ENCODE assay signal across 17 cellular contexts in the genomic region with DNA sequence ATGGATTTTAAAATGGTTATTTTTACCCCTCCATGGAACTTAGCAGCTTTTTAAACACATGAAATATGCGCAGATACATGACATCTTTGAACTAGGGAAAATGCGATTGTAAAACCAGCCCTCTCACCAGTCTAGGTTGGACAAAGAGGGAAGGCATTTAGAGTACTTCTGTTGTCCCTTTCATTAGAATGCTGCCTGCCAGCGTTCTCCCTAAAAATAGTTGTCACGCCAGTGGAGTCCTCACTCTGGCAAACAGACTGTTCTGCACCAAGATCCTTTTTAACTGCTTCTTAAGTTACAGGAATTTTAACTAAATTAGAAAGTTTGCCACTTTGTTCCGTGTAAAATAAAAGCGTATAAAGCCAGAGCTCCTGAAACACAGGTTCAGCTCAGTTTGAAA.
DNase-seq lines count a peak whose midpoint lies in the region; ATAC-seq and TF ChIP-seq lines count a peak whose summit lies in the region.
"Had no signal": no experiment of that assay in that cellular context is flagged by ENCODE, and none has a peak within 500 bp of the region (broad histone marks: within the 10 kb centered on the region; RNA-seq: fewer than 3 reads in every experiment).

No MANE protein-coding gene starts in this region.

- no peak for DNase-seq in neural progenitor cell (ENCODE audit: low spot score)
- no peak for DNase-seq in mucosa of gallbladder (ENCODE audit: low spot score)
- DNase-seq in activated gamma-delta T cell (lab: John Stamatoyannopoulos, UW) = no peak
- DNase-seq: ACHN; AML-193; CD4-positive, alpha-beta memory T cell; NCI-H1105; NCI-H187; NCI-H69; NK-92 treated with Interleukin-12 subunit alpha and Interleukin-12 subunit beta, amount 100 ng/mL, for 24 hours; RPMI8226; SJCRH30 had no signal

- H3K27me3 Mint-ChIP-seq in neural progenitor cell (ENCODE audit: insufficient read depth, low read depth) = no peaks in the 10 kb centered on the region

- peak overlapping the region; percentile 4 to 85 (median 67); a peak in 20 of 22 replicates for H3K27ac ChIP-seq in BLaER1 treated with 17β-estradiol and CSF1 and Interleukin-3, amounts not matched to agents 10 nM and 100 nM
- peak overlapping the region; percentile 55 for H3K27ac ChIP-seq in cingulate gyrus (ENCODE audit: low read depth, low read length)
- no peak overlapping the region for H3K27ac ChIP-seq in neural progenitor cell
- no peak overlapping the region for H3K27ac ChIP-seq in skeletal muscle tissue (ENCODE audit: low read depth, low read length)
- H3K27ac ChIP-seq: SJCRH30 had no signal

- H3F3A ChIP-seq in neural progenitor cell (ENCODE audit: low read depth) = no peaks in the 10 kb centered on the region

- H3K9me3 Mint-ChIP-seq in neural progenitor cell = no peaks in the 10 kb centered on the region

- peaks cover 0 to 9% (median 0%) of the 10 kb centered on the region in 11 experiments; a peak in 5 of 22 replicates for H3K9me3 ChIP-seq in BLaER1 treated with 17β-estradiol and CSF1 and Interleukin-3, amounts not matched to agents 10 nM and 100 nM (replicated peaks in 1 of 11)
- H3K9me3 ChIP-seq in neural progenitor cell (ENCODE audit: low read depth) (no peaks in the 10 kb centered on the region), skeletal muscle tissue (ENCODE audit: control insufficient read depth in 3 of 3, low read length in 3 of 3) (no peaks in the 10 kb centered on the region)
- H3K9me3 ChIP-seq: SJCRH30 had no signal

- H3K36me3 ChIP-seq in BLaER1 treated with 17β-estradiol and CSF1 and Interleukin-3, amounts not matched to agents 10 nM and 100 nM = no peaks in the 10 kb centered on the region
- no peaks in the 10 kb centered on the region for H3K36me3 ChIP-seq in neural progenitor cell
- no peaks in the 10 kb centered on the region for H3K36me3 ChIP-seq in skeletal muscle tissue (ENCODE audit: control insufficient read depth in 3 of 3, insufficient read depth in 3 of 3, low read length in 3 of 3)
- H3K36me3 ChIP-seq: HAP-1, SJCRH30 had no signal

- H3K4me3 ChIP-seq in BLaER1 treated with 17β-estradiol and CSF1 and Interleukin-3, amounts not matched to agents 10 nM and 100 nM = peak overlapping the region in 6 of 10 experiments; percentile 0 to 31 (median 16); a peak in 6 of 20 replicates
- no peak overlapping the region for H3K4me3 ChIP-seq in neural progenitor cell
- H3K4me3 ChIP-seq in skeletal muscle tissue (ENCODE audit: low read length in 3 of 3) = peak overlapping the region in 2 of 3 donors; percentile 8 to 20
- H3K4me3 ChIP-seq: HAP-1, SJCRH30 had no signal

- H3K27ac Mint-ChIP-seq in neural progenitor cell = no peak overlapping the region
- H3K27ac Mint-ChIP-seq: CD4-positive, alpha-beta memory T cell had no signal

- ATAC-seq in GM21390 (IDR thresholded peaks at IDR 0.05; ENCODE audit: unreplicated experiment) = no peak

- H3K4me1 Mint-ChIP-seq in neural progenitor cell = peaks cover 8% of the 10 kb centered on the region
- H3K4me1 Mint-ChIP-seq: CD4-positive, alpha-beta memory T cell had no signal

- no peak overlapping the region for H3K4me3 Mint-ChIP-seq in neural progenitor cell
- H3K4me3 Mint-ChIP-seq: CD4-positive, alpha-beta memory T cell had no signal

- H3K79me2 ChIP-seq in neural progenitor cell (ENCODE audit: low read depth) = no peaks in the 10 kb centered on the region

- H2AFZ ChIP-seq in neural progenitor cell (replicated peaks) = peak overlapping the region; percentile 93

- peak overlapping the region; percentile 58 to 81 (median 71) for H3K4me2 ChIP-seq in BLaER1 treated with 17β-estradiol and CSF1 and Interleukin-3, amounts not matched to agents 10 nM and 100 nM
- H3K4me2 ChIP-seq in neural progenitor cell = no peak overlapping the region

- H3K9ac ChIP-seq in BLaER1 treated with 17β-estradiol and CSF1 and Interleukin-3, amounts not matched to agents 10 nM and 100 nM = peak overlapping the region in 10 of 11 experiments; percentile 21 to 66 (median 54); a peak in 15 of 22 replicates
- H3K9ac ChIP-seq in neural progenitor cell = no peak overlapping the region
- H3K9ac ChIP-seq in skeletal muscle tissue (ENCODE audit: low read depth in 1 of 3, low read length in 3 of 3) = peak overlapping the region in 1 of 3 donors; percentile 1

- H3K36me3 Mint-ChIP-seq in neural progenitor cell = no peaks in the 10 kb centered on the region
- H3K36me3 Mint-ChIP-seq: CD4-positive, alpha-beta memory T cell had no signal

- peaks cover 19 to 40% (median 30%) of the 10 kb centered on the region in 10 experiments for H3K4me1 ChIP-seq in BLaER1 treated with 17β-estradiol and CSF1 and Interleukin-3, amounts not matched to agents 10 nM and 100 nM
- H3K4me1 ChIP-seq in neural progenitor cell (peaks cover 11% of the 10 kb centered on the region), skeletal muscle tissue (ENCODE audit: control insufficient read depth in 3 of 3, insufficient read depth in 3 of 3, low read length in 3 of 3) (peaks cover 2 to 17% (median 9%) of the 10 kb centered on the region in 3 donors)
- H3K4me1 ChIP-seq: HAP-1, SJCRH30 had no signal

- no peaks in the 10 kb centered on the region for H3K27me3 ChIP-seq in BLaER1 treated with 17β-estradiol and CSF1 and Interleukin-3, amounts not matched to agents 10 nM and 100 nM
- H3K27me3 ChIP-seq in neural progenitor cell (no peaks in the 10 kb centered on the region), skeletal muscle tissue (ENCODE audit: control insufficient read depth in 3 of 3, insufficient read depth in 3 of 3, low read length in 3 of 3) (no peaks in the 10 kb centered on the region)
- H3K27me3 ChIP-seq: SJCRH30 had no signal

- H4K20me1 ChIP-seq in BLaER1 treated with 17β-estradiol and CSF1 and Interleukin-3, amounts not matched to agents 10 nM and 100 nM = no peaks in the 10 kb centered on the region
- no peaks in the 10 kb centered on the region for H4K20me1 ChIP-seq in neural progenitor cell (ENCODE audit: low read depth)

- TF ChIP-seq CTCF in neural progenitor cell (IDR thresholded peaks at IDR 0.05) = no peak

Comparison
In these comparisons a context has a peak if more than half of its experiments do, and no peak if none do; other contexts are left out.
1. H3K27ac ChIP-seq: peak in BLaER1 treated with 17β-estradiol and CSF1 and Interleukin-3, amounts not matched to agents 10 nM and 100 nM (11 of 11) and cingulate gyrus (single experiment); none in neural progenitor cell (single experiment) and skeletal muscle tissue (single experiment).